ENCODE assay signal across 32 cellular contexts in genomic region chr13:22387899-22388298, GRCh38.
"Had no signal": no experiment of that assay in that cellular context is flagged by ENCODE, and none has a peak within 500 bp of the region (broad histone marks: within the 10 kb centered on the region; RNA-seq: fewer than 3 reads in every experiment).

No MANE protein-coding gene starts in this region.

- H3K4me3 Mint-ChIP-seq: activated B cell treated with CpG ODN at 0.5 μM for 24 hours; activated CD4-positive, alpha-beta memory T cell treated with anti-CD3 and anti-CD28 coated beads for 36 hours; activated naive CD4-positive, alpha-beta T cell treated with anti-CD3 and anti-CD28 coated beads, Interleukin-2, amount 10 ng/mL, durations not matched to agents 7 days and 5 days; activated naive CD8-positive, alpha-beta T cell treated with anti-CD3 and anti-CD28 coated beads for 36 hours; activated T-cell treated with anti-CD3 and anti-CD28 coated beads, Interleukin-2, amount 50 U/mL, for 4 hours; activated T-helper 1 cell treated with anti-CD3 and anti-CD28 coated beads, Interleukin-12 subunit alpha, Interleukin-12 subunit beta, Interleukin-2, Interleukin-4 antibody, amounts not matched to agents 30 ng/mL and 10 ng/mL and 1 ng/mL, durations not matched to agents 14 hours and 24 hours and 36 hours; T-cell; T-helper 17 cell had no signal

- H3K36me3 ChIP-seq: brain microvascular endothelial cell, MG63 had no signal

- H3K36me3 Mint-ChIP-seq: activated CD4-positive, alpha-beta memory T cell treated with anti-CD3 and anti-CD28 coated beads for 36 hours; activated naive CD4-positive, alpha-beta T cell treated with anti-CD3 and anti-CD28 coated beads, Interleukin-2, amount 10 ng/mL, durations not matched to agents 7 days and 5 days; activated naive CD8-positive, alpha-beta T cell treated with anti-CD3 and anti-CD28 coated beads for 36 hours; T-cell had no signal

- H3K9me3 Mint-ChIP-seq: activated CD4-positive, alpha-beta memory T cell treated with anti-CD3 and anti-CD28 coated beads for 36 hours; activated naive CD4-positive, alpha-beta T cell treated with anti-CD3 and anti-CD28 coated beads, Interleukin-2, amount 10 ng/mL, durations not matched to agents 7 days and 5 days; activated naive CD8-positive, alpha-beta T cell treated with anti-CD3 and anti-CD28 coated beads for 36 hours; activated T-cell treated with anti-CD3 and anti-CD28 coated beads, Interleukin-2, amount 50 U/mL, for 4 hours had no signal

- H3K4me1 Mint-ChIP-seq: activated B cell treated with CpG ODN at 0.5 μM for 24 hours; activated naive CD4-positive, alpha-beta T cell treated with anti-CD3 and anti-CD28 coated beads, Interleukin-2, amount 10 ng/mL, durations not matched to agents 7 days and 5 days; activated naive CD8-positive, alpha-beta T cell treated with anti-CD3 and anti-CD28 coated beads for 36 hours; T-cell; T-helper 17 cell had no signal

- ATAC-seq: activated T-cell treated with anti-CD3 and anti-CD28 coated beads, Interleukin-2, amount 50 U/mL, for 4 hours; Panc1; SK-N-SH treated with all-trans-retinoic acid at 6 μM for 48 hours; T-cell; T-helper 17 cell had no signal

- H3K9me3 ChIP-seq: MG63 had no signal

- H3K27ac Mint-ChIP-seq: activated B cell treated with CpG ODN at 0.5 μM for 24 hours; activated CD4-positive, alpha-beta memory T cell treated with anti-CD3 and anti-CD28 coated beads for 36 hours; activated naive CD4-positive, alpha-beta T cell treated with anti-CD3 and anti-CD28 coated beads, Interleukin-2, amount 10 ng/mL, durations not matched to agents 7 days and 5 days; activated naive CD8-positive, alpha-beta T cell treated with anti-CD3 and anti-CD28 coated beads for 36 hours; activated T-helper 1 cell treated with anti-CD3 and anti-CD28 coated beads, Interleukin-12 subunit alpha, Interleukin-12 subunit beta, Interleukin-2, Interleukin-4 antibody, amounts not matched to agents 30 ng/mL and 10 ng/mL and 1 ng/mL, durations not matched to agents 14 hours and 24 hours and 36 hours; T-cell; T-helper 17 cell had no signal

- H3K4me3 ChIP-seq: MG63 had no signal

- H3K27me3 ChIP-seq: brain microvascular endothelial cell, MG63 had no signal

- DNase-seq: activated B cell treated with CpG ODN at 0.5 μM for 24 hours; activated CD4-positive, alpha-beta memory T cell treated with anti-CD3 and anti-CD28 coated beads for 36 hours; activated CD4-positive, alpha-beta T cell treated with anti-CD3 and anti-CD28 coated beads for 4 hours; activated CD4-positive, alpha-beta T cell treated with anti-CD3 and anti-CD28 coated beads, Interleukin-2, amount 50 U/mL, for 1 hour; activated CD4-positive, CD25-positive, alpha-beta regulatory T cell treated with anti-CD3 and anti-CD28 coated beads, Interleukin-2, amount 50 U/mL, for 72 hours; activated CD8-positive, alpha-beta memory T cell treated with anti-CD3 and anti-CD28 coated beads, Interleukin-2, amount 50 U/mL, for 4 hours; activated effector memory CD4-positive, alpha-beta T cell treated with Interleukin-2 at 50 U/mL for 16 hours; activated naive CD4-positive, alpha-beta T cell treated with anti-CD3 and anti-CD28 coated beads, Interleukin-2, amount 10 ng/mL, durations not matched to agents 7 days and 5 days; activated naive CD8-positive, alpha-beta T cell treated with anti-CD3 and anti-CD28 coated beads for 36 hours; activated T-cell treated with anti-CD3 and anti-CD28 coated beads for 4 hours; activated T-cell treated with anti-CD3 and anti-CD28 coated beads, Interleukin-2, amount 50 U/mL, for 4 hours; amniotic stem cell; aorta; brain microvascular endothelial cell; Kasumi-1; KG1; MG63; NCI-H1048; NCI-H1105 treated with DMSO at 0.1 percent for 48 hours; NCI-H1436; NCI-H1694; NCI-H1930; NCI-H345; NCI-H524 treated with DMSO at 0.1 percent for 48 hours; SIG-M5; T-cell; T-helper 17 cell; T-helper 9 cell had no signal

- H3K27ac ChIP-seq: brain microvascular endothelial cell, VCaP had no signal

- H3K27me3 Mint-ChIP-seq: activated B cell treated with CpG ODN at 0.5 μM for 24 hours; activated naive CD4-positive, alpha-beta T cell treated with anti-CD3 and anti-CD28 coated beads, Interleukin-2, amount 10 ng/mL, durations not matched to agents 7 days and 5 days; activated naive CD8-positive, alpha-beta T cell treated with anti-CD3 and anti-CD28 coated beads for 36 hours; T-helper 17 cell had no signal
